ENCODE assay signal across 21 cellular contexts in the genomic region with DNA sequence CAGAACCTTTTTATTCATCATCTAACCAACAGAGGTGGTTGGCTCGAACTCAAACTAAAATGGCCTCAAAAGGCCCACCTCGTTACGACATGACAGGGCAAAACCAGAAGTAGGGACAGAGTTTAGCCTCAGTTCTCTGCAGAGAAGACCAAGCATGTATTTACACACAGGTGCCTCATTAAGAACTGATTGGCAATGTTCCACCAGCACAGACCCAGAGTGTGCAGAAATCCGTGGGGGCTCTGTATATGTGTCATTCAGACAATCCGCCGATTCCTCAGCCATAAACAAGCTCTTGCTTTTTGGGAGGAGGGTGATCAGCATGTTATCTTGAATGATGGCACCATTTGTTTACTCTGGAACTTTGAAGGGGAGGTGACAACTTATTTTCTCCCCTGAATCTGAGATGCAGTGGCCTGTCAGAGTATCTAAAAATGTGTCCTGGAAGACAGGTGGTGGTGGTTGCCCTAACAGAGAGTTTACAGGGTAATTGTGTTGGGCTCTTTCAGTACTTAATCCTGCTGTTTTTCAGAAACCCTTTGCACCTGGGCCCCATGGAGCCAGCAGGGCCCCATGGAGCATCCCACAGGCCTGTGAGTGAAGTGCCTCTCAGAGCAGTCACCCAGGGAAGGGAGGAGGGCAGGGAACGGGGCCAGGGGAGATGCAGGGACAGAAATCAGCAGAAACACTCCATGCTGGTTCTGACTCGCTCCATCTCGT. TPM values are rescaled to one million over a fixed set of nuclear protein-coding genes. Genes with fewer than 3 reads are reported as not detected.
DNase-seq lines count a peak whose midpoint lies in the region; ATAC-seq and TF ChIP-seq lines count a peak whose summit lies in the region.
"Had no signal": no experiment of that assay in that cellular context is flagged by ENCODE, and none has a peak within 500 bp of the region (broad histone marks: within the 10 kb centered on the region; RNA-seq: fewer than 3 reads in every experiment).

No MANE protein-coding gene starts in this region.

- no peaks in the 10 kb centered on the region for H3K27me3 Mint-ChIP-seq in activated CD4-positive, alpha-beta T cell treated with anti-CD3 and anti-CD28 coated beads, Interleukin-2, amount 10 ng/mL, durations not matched to agents 7 days and 5 days
- no peaks in the 10 kb centered on the region for H3K27me3 Mint-ChIP-seq in activated CD4-positive, alpha-beta T cell treated with anti-CD3 and anti-CD28 coated beads, Interleukin-2, amount 10 ng/mL, durations not matched to agents 24 days and 14 days
- no peaks in the 10 kb centered on the region for H3K27me3 Mint-ChIP-seq in neural progenitor cell (ENCODE audit: insufficient read depth, low read depth)
- H3K27me3 Mint-ChIP-seq: activated T-cell treated with anti-CD3 and anti-CD28 coated beads, Interleukin-2, amount 50 U/mL, for 24 hours; T-helper 17 cell had no signal

- no peak overlapping the region for H3K4me3 Mint-ChIP-seq in activated CD4-positive, alpha-beta T cell treated with anti-CD3 and anti-CD28 coated beads, Interleukin-2, amount 10 ng/mL, durations not matched to agents 7 days and 5 days
- no peak overlapping the region for H3K4me3 Mint-ChIP-seq in activated CD4-positive, alpha-beta T cell treated with anti-CD3 and anti-CD28 coated beads, Interleukin-2, amount 10 ng/mL, durations not matched to agents 24 days and 14 days
- no peak overlapping the region for H3K4me3 Mint-ChIP-seq in neural progenitor cell
- H3K4me3 Mint-ChIP-seq: activated T-cell treated with anti-CD3 and anti-CD28 coated beads, Interleukin-2, amount 50 U/mL, for 24 hours; mesothelial cell of epicardium; T-helper 17 cell had no signal

- intact Hi-C loops in activated CD4-positive, alpha-beta T cell treated with anti-CD3 and anti-CD28 coated beads, Interleukin-2, amount 10 ng/mL, durations not matched to agents 24 days and 14 days (cut with micrococcal nuclease), result no loop called here
- intact Hi-C loops in OCI-LY7 (cut with micrococcal nuclease; ENCODE audit: unreplicated experiment), result no loop called here

- H3K4me1 Mint-ChIP-seq in activated CD4-positive, alpha-beta T cell treated with anti-CD3 and anti-CD28 coated beads, Interleukin-2, amount 10 ng/mL, durations not matched to agents 7 days and 5 days, result no peaks in the 10 kb centered on the region
- no peaks in the 10 kb centered on the region for H3K4me1 Mint-ChIP-seq in activated CD4-positive, alpha-beta T cell treated with anti-CD3 and anti-CD28 coated beads, Interleukin-2, amount 10 ng/mL, durations not matched to agents 24 days and 14 days
- H3K4me1 Mint-ChIP-seq in neural progenitor cell, result peaks cover 10% of the 10 kb centered on the region

- H3K27ac ChIP-seq in OCI-LY7 (ENCODE audit: low read depth, low read length, poor library complexity, severe bottlenecking), result no peak overlapping the region
- peak overlapping the region; percentile 74 for H3K27ac ChIP-seq in neural progenitor cell
- H3K27ac ChIP-seq: ovary, RWPE1 had no signal

- no peak for TF ChIP-seq CTCF in OCI-LY7 (conservative IDR thresholded peaks at IDR 0.05; ENCODE audit: low read length)
- no peak for TF ChIP-seq CTCF in neural progenitor cell (IDR thresholded peaks at IDR 0.05)

- peak overlapping the region; percentile 60 for H3K27ac Mint-ChIP-seq in activated CD4-positive, alpha-beta T cell treated with anti-CD3 and anti-CD28 coated beads, Interleukin-2, amount 10 ng/mL, durations not matched to agents 7 days and 5 days
- H3K27ac Mint-ChIP-seq in activated CD4-positive, alpha-beta T cell treated with anti-CD3 and anti-CD28 coated beads, Interleukin-2, amount 10 ng/mL, durations not matched to agents 24 days and 14 days, result no peak overlapping the region
- no peak overlapping the region for H3K27ac Mint-ChIP-seq in neural progenitor cell
- H3K27ac Mint-ChIP-seq: activated T-cell treated with anti-CD3 and anti-CD28 coated beads, Interleukin-2, amount 50 U/mL, for 24 hours; mesothelial cell of epicardium; T-helper 17 cell had no signal

- DNase-seq in activated CD4-positive, alpha-beta T cell treated with anti-CD3 and anti-CD28 coated beads, Interleukin-2, amount 10 ng/mL, durations not matched to agents 7 days and 5 days, result no peak
- DNase-seq in activated CD4-positive, alpha-beta T cell treated with anti-CD3 and anti-CD28 coated beads, Interleukin-2, amount 10 ng/mL, durations not matched to agents 24 days and 14 days, result no peak
- DNase-seq in NCI-H146 treated with DMSO at 0.1 percent for 48 hours (lab: John Stamatoyannopoulos, UW; ENCODE audit: unreplicated experiment) (peak; percentile 82), OCI-LY7 (ENCODE audit: low spot score) (no peak), neural progenitor cell (ENCODE audit: low spot score) (peak; percentile 45), MG63 (no peak)
- DNase-seq: ACHN; activated CD4-positive, alpha-beta T cell treated with anti-CD3 and anti-CD28 coated beads for 4 hours; activated T-cell treated with anti-CD3 and anti-CD28 coated beads, Interleukin-2, amount 50 U/mL, for 24 hours; erythroblast; glutamatergic neuron; islet precursor cell; ovary; small intestine; stimulated activated naive CD4-positive, alpha-beta T cell; T-helper 17 cell had no signal

- H3K9me3 ChIP-seq in OCI-LY7 (ENCODE audit: low read length), result no peaks in the 10 kb centered on the region
- no peaks in the 10 kb centered on the region for H3K9me3 ChIP-seq in neural progenitor cell (ENCODE audit: low read depth)
- H3K9me3 ChIP-seq in MG63, result no peaks in the 10 kb centered on the region
- H3K9me3 ChIP-seq: ovary had no signal

- POLR2A ChIA-PET in activated CD4-positive, alpha-beta T cell treated with anti-CD3 and anti-CD28 coated beads, Interleukin-2, amount 10 ng/mL, durations not matched to agents 7 days and 5 days (lab: Charles Lee), result no interaction called here
- POLR2A ChIA-PET in OCI-LY7 (lab: Charles Lee), result interaction anchor here (1.0 to 1.1 kb wide), 2 partner anchors 9 to 10 kb away, joined by 3 to 5 read pairs; no protein-coding TSS in a partner anchor

- H3K36me3 ChIP-seq in OCI-LY7 (ENCODE audit: insufficient read depth, low read length) (peaks cover 13% of the 10 kb centered on the region; the same call in 1 of the 2 replicates), neural progenitor cell (no peaks in the 10 kb centered on the region), MG63 (peaks cover 20% of the 10 kb centered on the region)
- H3K36me3 ChIP-seq: ovary had no signal

- H3K36me3 Mint-ChIP-seq in activated CD4-positive, alpha-beta T cell treated with anti-CD3 and anti-CD28 coated beads, Interleukin-2, amount 10 ng/mL, durations not matched to agents 7 days and 5 days (ENCODE audit: low read depth), result peaks cover 41% of the 10 kb centered on the region
- peaks cover 25% of the 10 kb centered on the region for H3K36me3 Mint-ChIP-seq in activated CD4-positive, alpha-beta T cell treated with anti-CD3 and anti-CD28 coated beads, Interleukin-2, amount 10 ng/mL, durations not matched to agents 24 days and 14 days (ENCODE audit: low read depth)
- peaks cover 21% of the 10 kb centered on the region for H3K36me3 Mint-ChIP-seq in neural progenitor cell

- ATAC-seq in HG02571 (IDR thresholded peaks at IDR 0.05; ENCODE audit: unreplicated experiment) (no peak), GM21528 (IDR thresholded peaks at IDR 0.05; ENCODE audit: low FRiP score, unreplicated experiment) (no peak)
- ATAC-seq: T-helper 17 cell had no signal

- peaks cover 27% of the 10 kb centered on the region for H3F3A ChIP-seq in neural progenitor cell (ENCODE audit: low read depth)

- no peaks in the 10 kb centered on the region for H3K4me1 ChIP-seq in OCI-LY7 (ENCODE audit: insufficient read depth, low read length, poor library complexity, severe bottlenecking)
- peaks cover 25% of the 10 kb centered on the region for H3K4me1 ChIP-seq in neural progenitor cell

- CTCF ChIA-PET in activated CD4-positive, alpha-beta T cell treated with anti-CD3 and anti-CD28 coated beads, Interleukin-2, amount 10 ng/mL, durations not matched to agents 7 days and 5 days (lab: Charles Lee), result interaction anchor here (1.0 kb wide), 1 partner anchor 35 kb away, joined by 5 read pairs; no protein-coding TSS in a partner anchor
- CTCF ChIA-PET in OCI-LY7 (lab: Charles Lee; ENCODE audit: unreplicated experiment), result no interaction called here

- H3K27me3 ChIP-seq in neural progenitor cell (no peaks in the 10 kb centered on the region), MG63 (no peaks in the 10 kb centered on the region)
- H3K27me3 ChIP-seq: ovary had no signal

- no peaks in the 10 kb centered on the region for H3K79me2 ChIP-seq in OCI-LY7 (ENCODE audit: insufficient read depth, low read depth, low read length)
- H3K79me2 ChIP-seq in neural progenitor cell (ENCODE audit: low read depth), result peaks cover 4% of the 10 kb centered on the region

- BruUV-seq in OCI-LY7 (replicated peaks; lab: Mats Ljungman, UMichigan), result TSS peak; percentile 50

- no peak overlapping the region for H2AFZ ChIP-seq in OCI-LY7 (ENCODE audit: low read length)
- H2AFZ ChIP-seq in neural progenitor cell (replicated peaks), result no peak overlapping the region

- no peak overlapping the region for H3K4me2 ChIP-seq in OCI-LY7 (ENCODE audit: low read length)
- H3K4me2 ChIP-seq in neural progenitor cell, result peak overlapping the region; percentile 42

- no peaks in the 10 kb centered on the region for H3K9me3 Mint-ChIP-seq in activated CD4-positive, alpha-beta T cell treated with anti-CD3 and anti-CD28 coated beads, Interleukin-2, amount 10 ng/mL, durations not matched to agents 7 days and 5 days
- no peaks in the 10 kb centered on the region for H3K9me3 Mint-ChIP-seq in activated CD4-positive, alpha-beta T cell treated with anti-CD3 and anti-CD28 coated beads, Interleukin-2, amount 10 ng/mL, durations not matched to agents 24 days and 14 days
- no peaks in the 10 kb centered on the region for H3K9me3 Mint-ChIP-seq in neural progenitor cell
- H3K9me3 Mint-ChIP-seq: activated T-cell treated with anti-CD3 and anti-CD28 coated beads, Interleukin-2, amount 50 U/mL, for 24 hours; mesothelial cell of epicardium had no signal

- H3K4me3 ChIP-seq in OCI-LY7 (ENCODE audit: low read depth, low read length, poor library complexity, severe bottlenecking), result no peak overlapping the region
- no peak overlapping the region for H3K4me3 ChIP-seq in neural progenitor cell
- no peak overlapping the region for H3K4me3 ChIP-seq in MG63
- H3K4me3 ChIP-seq: ovary had no signal

- no peak overlapping the region for H3K9ac ChIP-seq in neural progenitor cell

- H3K9me2 ChIP-seq in OCI-LY7 (ENCODE audit: insufficient read depth, low read length), result no peaks in the 10 kb centered on the region

- H4K20me1 ChIP-seq in OCI-LY7 (ENCODE audit: insufficient read depth, low read length) (no peaks in the 10 kb centered on the region), neural progenitor cell (ENCODE audit: low read depth) (no peaks in the 10 kb centered on the region)

RNA-seq across cellular contexts. Expression of a gene that starts 29.1 kb away (rescaled TPM):
- total RNA-seq in activated CD4-positive, alpha-beta T cell treated with anti-CD3 and anti-CD28 coated beads, Interleukin-2, amount 10 ng/mL, durations not matched to agents 7 days and 5 days, result under 1 TPM; 0.07 to 0.08 TPM
- 0.07 and 0.12 TPM in 2 replicates for total RNA-seq in activated CD4-positive, alpha-beta T cell treated with anti-CD3 and anti-CD28 coated beads, Interleukin-2, amount 10 ng/mL, durations not matched to agents 24 days and 14 days
- total RNA-seq in OCI-LY7 (2014; rRNA removed; shearing (Covaris generic)), result 0.47 and 0.70 TPM in 2 replicates
- 1.3 and 1.4 TPM in 2 replicates for total RNA-seq in OCI-LY7 (2022)
- total RNA-seq in neural progenitor cell (ENCODE audit: low replicate concordance), result 0.12 and 0.32 TPM in 2 replicates
- not detected in 2 replicates for total RNA-seq in MG63 (2014; rRNA removed; shearing (Covaris generic); ENCODE audit: low replicate concordance)
- total RNA-seq: H4 had no signal

RNA-seq across cellular contexts. Expression of a gene that starts 40.4 kb away (rescaled TPM):
- total RNA-seq in activated CD4-positive, alpha-beta T cell treated with anti-CD3 and anti-CD28 coated beads, Interleukin-2, amount 10 ng/mL, durations not matched to agents 7 days and 5 days, result 10 to 100 TPM; 63.4 to 75.7 TPM
- total RNA-seq in activated CD4-positive, alpha-beta T cell treated with anti-CD3 and anti-CD28 coated beads, Interleukin-2, amount 10 ng/mL, durations not matched to agents 24 days and 14 days, result 36.3 and 37.7 TPM in 2 replicates
- 20.3 and 22.2 TPM in 2 replicates for total RNA-seq in OCI-LY7 (2014; rRNA removed; shearing (Covaris generic))
- 20.5 and 25.2 TPM in 2 replicates for total RNA-seq in OCI-LY7 (2022)
- 39.4 and 44.4 TPM in 2 replicates for total RNA-seq in neural progenitor cell (ENCODE audit: low replicate concordance)
- 70.5 and 112 TPM in 2 replicates for total RNA-seq in MG63 (2014; rRNA removed; shearing (Covaris generic); ENCODE audit: low replicate concordance)

RNA-seq across cellular contexts. Expression of a gene that starts 59.3 kb away (rescaled TPM):
- 1 to 10 TPM; 3.7 to 4.1 TPM for total RNA-seq in activated CD4-positive, alpha-beta T cell treated with anti-CD3 and anti-CD28 coated beads, Interleukin-2, amount 10 ng/mL, durations not matched to agents 7 days and 5 days
- total RNA-seq in activated CD4-positive, alpha-beta T cell treated with anti-CD3 and anti-CD28 coated beads, Interleukin-2, amount 10 ng/mL, durations not matched to agents 24 days and 14 days, result 1.1 and 1.3 TPM in 2 replicates
- 11.4 and 12.1 TPM in 2 replicates for total RNA-seq in OCI-LY7 (2014; rRNA removed; shearing (Covaris generic))
- total RNA-seq in OCI-LY7 (2022) (13.8 and 18.1 TPM in 2 replicates), neural progenitor cell (ENCODE audit: low replicate concordance) (114 and 148 TPM in 2 replicates)
- total RNA-seq in MG63 (2014; rRNA removed; shearing (Covaris generic); ENCODE audit: low replicate concordance), result 5.6 and 6.6 TPM in 2 replicates

Comparison
In these comparisons a context has a peak if more than half of its experiments do, and no peak if none do; other contexts are left out.
1. DNase-seq: peak in NCI-H146 treated with DMSO at 0.1 percent for 48 hours (single experiment) and neural progenitor cell (single experiment); none in activated CD4-positive, alpha-beta T cell treated with anti-CD3 and anti-CD28 coated beads, Interleukin-2, amount 10 ng/mL, durations not matched to agents 7 days and 5 days (single experiment), activated CD4-positive, alpha-beta T cell treated with anti-CD3 and anti-CD28 coated beads, Interleukin-2, amount 10 ng/mL, durations not matched to agents 24 days and 14 days (single experiment), OCI-LY7 (single experiment) and MG63 (single experiment).